Comparison of ENCODE assay signal across 16 cellular contexts in the genomic region with DNA sequence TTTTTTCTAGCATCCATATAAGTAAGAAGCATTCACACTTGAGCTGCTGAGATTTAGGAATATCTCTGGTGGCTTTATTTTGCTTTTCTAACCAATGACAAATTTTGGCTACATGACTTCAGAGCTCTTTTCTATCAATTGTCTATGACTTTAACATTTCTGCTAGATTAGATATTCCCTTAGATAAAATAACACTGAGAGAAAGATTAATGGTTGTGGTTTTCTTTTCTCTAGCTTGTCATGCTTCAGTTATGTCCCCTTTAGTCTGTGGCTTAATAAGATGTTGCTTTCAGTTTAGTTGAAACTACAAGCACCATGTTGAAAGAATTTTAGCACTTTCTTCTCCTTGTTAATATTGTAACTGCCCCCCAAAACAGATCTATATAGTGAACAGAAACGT.
DNase-seq lines count a peak whose midpoint lies in the region; ATAC-seq and TF ChIP-seq lines count a peak whose summit lies in the region.
"Had no signal": no experiment of that assay in that cellular context is flagged by ENCODE, and none has a peak within 500 bp of the region (broad histone marks: within the 10 kb centered on the region; RNA-seq: fewer than 3 reads in every experiment).

No MANE protein-coding gene starts in this region.

- no peak for ATAC-seq in GM21447 (IDR thresholded peaks at IDR 0.05; ENCODE audit: unreplicated experiment)
- ATAC-seq in HG03175 (IDR thresholded peaks at IDR 0.05; ENCODE audit: unreplicated experiment), result no peak
- ATAC-seq: psoas muscle had no signal

- H3K4me1 ChIP-seq in neuron (ENCODE audit: insufficient read depth, low read length), result no peaks in the 10 kb centered on the region
- H3K4me1 ChIP-seq: psoas muscle had no signal

- H3K27me3 Mint-ChIP-seq in chondrocyte (ENCODE audit: low read depth) (no peaks in the 10 kb centered on the region), type B pancreatic cell (no peaks in the 10 kb centered on the region)

- no peaks in the 10 kb centered on the region for H3K36me3 ChIP-seq in neuron (ENCODE audit: insufficient read depth, low read length)
- H3K36me3 ChIP-seq: thoracic aorta, WERI-Rb-1 had no signal

- TF ChIP-seq CTCF in chondrocyte (IDR thresholded peaks at IDR 0.05) (no peak), type B pancreatic cell (conservative IDR thresholded peaks at IDR 0.05) (no peak)

- in situ Hi-C loops in Caki2 (cut with HindIII; ENCODE audit: low pct_unique_long_range_greater_than_20kb, low sequenced_read_pairs), result no loop called here

- no peaks in the 10 kb centered on the region for H3K27me3 ChIP-seq in neuron (ENCODE audit: insufficient read depth, low read length)

- H3K27ac Mint-ChIP-seq in chondrocyte (ENCODE audit: unreplicated experiment) (peak overlapping the region; percentile 1), type B pancreatic cell (no peak overlapping the region)

- peak overlapping the region; percentile 54 for H2AFZ ChIP-seq in neuron (ENCODE audit: low read depth, low read length)

- H3K9me3 ChIP-seq in neuron (ENCODE audit: low read length), result no peaks in the 10 kb centered on the region
- H3K9me3 ChIP-seq: psoas muscle, thoracic aorta had no signal

- H3K4me3 Mint-ChIP-seq in chondrocyte (ENCODE audit: unreplicated experiment), result no peak overlapping the region
- H3K4me3 Mint-ChIP-seq in type B pancreatic cell, result no peak overlapping the region

- peak; percentile 65 for DNase-seq in Caki2 (ENCODE audit: low read depth)
- peak; percentile 76 for DNase-seq in LHCN-M2 (ENCODE audit: low read depth)
- DNase-seq in chondrocyte (ENCODE audit: low spot score), result no peak
- no peak for DNase-seq in stimulated activated CD4-positive, alpha-beta T cell treated with anti-CD3 and anti-CD28 coated beads, Interleukin-2, amount 100 ng/mL, for 48 hours
- DNase-seq in type B pancreatic cell (ENCODE audit: extremely low spot score, unreplicated experiment), result no peak
- DNase-seq: C1 segment of cervical spinal cord; effector memory CD4-positive, alpha-beta T cell; kidney; NCI-H1436 treated with DMSO at 0.1 percent for 48 hours; NCI-H524; psoas muscle; WERI-Rb-1 had no signal

- H3K36me3 Mint-ChIP-seq in chondrocyte (ENCODE audit: low read depth) (no peaks in the 10 kb centered on the region), type B pancreatic cell (no peaks in the 10 kb centered on the region)

- H3K4me1 Mint-ChIP-seq in chondrocyte (ENCODE audit: low read depth) (peaks cover 14% of the 10 kb centered on the region), type B pancreatic cell (ENCODE audit: unreplicated experiment) (no peaks in the 10 kb centered on the region)

- peaks cover 6% of the 10 kb centered on the region for H3K9me3 Mint-ChIP-seq in chondrocyte (ENCODE audit: low read depth)
- H3K9me3 Mint-ChIP-seq in type B pancreatic cell, result no peaks in the 10 kb centered on the region

- H3K4me3 ChIP-seq in neuron (ENCODE audit: low read length), result no peak overlapping the region
- H3K4me3 ChIP-seq: psoas muscle, thoracic aorta had no signal

Comparison
In these comparisons a context has a peak if more than half of its experiments do, and no peak if none do; other contexts are left out.
1. DNase-seq: peak in Caki2 (single experiment) and LHCN-M2 (single experiment); none in chondrocyte (single experiment), stimulated activated CD4-positive, alpha-beta T cell treated with anti-CD3 and anti-CD28 coated beads, Interleukin-2, amount 100 ng/mL, for 48 hours (0 of 2) and type B pancreatic cell (single experiment).